Comparison of ENCODE assay signal across 8 cellular contexts in genomic region chr5:65102826-65103673, GRCh38.
DNase-seq lines count a peak whose midpoint lies in the region; ATAC-seq and TF ChIP-seq lines count a peak whose summit lies in the region.

No MANE protein-coding gene starts in this region.

- peaks cover 0 to 3% of the 10 kb centered on the region in 2 donors for H3K4me1 ChIP-seq in ascending aorta
- H3K4me1 ChIP-seq in SJCRH30 = peaks cover 10% of the 10 kb centered on the region; the same call in 1 of the 2 replicates

- peak; percentile 67 for ATAC-seq in GM21619 (IDR thresholded peaks at IDR 0.05; ENCODE audit: unreplicated experiment)
- peak; percentile 76 to 84 (median 81) for ATAC-seq in T-cell (replicated peaks in 1 of 4)

- CTCF ChIA-PET in T-cell (lab: Charles Lee) = interaction anchor here (0.5 to 1.8 kb wide), 11 partner anchors 9 to 384 kb away, joined by 3 to 12 read pairs (median 4); no protein-coding TSS in a partner anchor

- no peaks in the 10 kb centered on the region for H3K27me3 Mint-ChIP-seq in T-cell

- peak overlapping the region; percentile 72 to 85 (median 84) for H3K4me3 Mint-ChIP-seq in T-cell

- peak in 1 of 3 experiments; percentile 48 for TF ChIP-seq CTCF in ascending aorta (IDR thresholded peaks at IDR 0.05)

- no peaks in the 10 kb centered on the region for H3K36me3 ChIP-seq in ascending aorta
- no peaks in the 10 kb centered on the region for H3K36me3 ChIP-seq in SJCRH30

- H3K4me3 ChIP-seq in ascending aorta (peak overlapping the region; percentile 69 to 84), skeletal muscle cell (ENCODE audit: low read depth, low read length) (peak overlapping the region; percentile 41), SJCRH30 (no peak overlapping the region)

- H3K27ac ChIP-seq in ascending aorta (peak overlapping the region; percentile 66 to 77), SJCRH30 (no peak overlapping the region)

- H3K9me3 Mint-ChIP-seq in T-cell = no peaks in the 10 kb centered on the region

- peak overlapping the region; percentile 80 to 97 for H3K27ac Mint-ChIP-seq in T-cell

- H3K4me1 Mint-ChIP-seq in T-cell = peaks cover 39 to 51% (median 41%) of the 10 kb centered on the region in 3 donors

- H3K27me3 ChIP-seq in ascending aorta = no peaks in the 10 kb centered on the region
- no peaks in the 10 kb centered on the region for H3K27me3 ChIP-seq in SJCRH30

- H3K9me3 ChIP-seq in ascending aorta = no peaks in the 10 kb centered on the region
- no peaks in the 10 kb centered on the region for H3K9me3 ChIP-seq in SJCRH30 (replicated peaks)

- no peaks in the 10 kb centered on the region for H3K36me3 Mint-ChIP-seq in T-cell

- intact Hi-C loops in ascending aorta (cut with DNase I) = loop anchor here (2.0 to 10.0 kb wide), 5 partner anchors 68 to 262 kb away; no protein-coding TSS in a partner anchor

- POLR2A ChIA-PET in T-cell (lab: Charles Lee) = interaction anchor here (0.5 to 1.5 kb wide), 7 partner anchors 14 to 458 kb away, joined by 3 to 6 read pairs (median 4); no protein-coding TSS in a partner anchor

- DNase-seq in DMS79 treated with DMSO at 0.1 percent for 48 hours (lab: John Stamatoyannopoulos, UW) (peak; percentile 25), LHCN-M2 (ENCODE audit: low read depth) (peak; percentile 29), T-cell (peak; percentile 15 to 65 (median 36)), ascending aorta (ENCODE audit: low spot score in 2 of 2) (peak in 1 of 2 donors; percentile 69), hepatic stellate cell (ENCODE audit: low spot score) (peak; percentile 25), skeletal muscle cell (ENCODE audit: low read depth) (no peak), SJCRH30 (no peak)

Comparison
In these comparisons a context has a peak if more than half of its experiments do, and no peak if none do; other contexts are left out.
1. DNase-seq: peak in DMS79 treated with DMSO at 0.1 percent for 48 hours (single experiment), LHCN-M2 (single experiment), T-cell (34 of 34) and hepatic stellate cell (single experiment); none in skeletal muscle cell (single experiment) and SJCRH30 (0 of 2).